Comparison of ENCODE assay signal across 9 cellular contexts in genomic region chr20:10848810-10849370, GRCh38.
A peak's percentile ranks its signal among the peaks of the same experiment; 100 is the strongest.
DNase-seq lines count a peak whose midpoint lies in the region; ATAC-seq lines count a peak whose summit lies in the region.
"Had no signal": no experiment of that assay in that cellular context is flagged by ENCODE, and none has a peak within 500 bp of the region (broad histone marks: within the 10 kb centered on the region; RNA-seq: fewer than 3 reads in every experiment).

No MANE protein-coding gene starts in this region.

- no peak overlapping the region for H3K4me3 ChIP-seq in ACC112 (ENCODE audit: low read depth, low read length)

- peak overlapping the region; percentile 80 for H2AFZ ChIP-seq in ACC112 (ENCODE audit: low read length, unreplicated experiment)

- no peaks in the 10 kb centered on the region for H3K79me2 ChIP-seq in ACC112 (ENCODE audit: control insufficient read depth, insufficient read depth, low read length, unreplicated experiment)

- peak overlapping the region; percentile 43 for H3K27ac ChIP-seq in ACC112 (ENCODE audit: low read depth, low read length)

- intact Hi-C loops in left colon (cut with DNase I, micrococcal nuclease), result no loop called here

- ATAC-seq in HG03175 (IDR thresholded peaks at IDR 0.05; ENCODE audit: unreplicated experiment) (peak; percentile 47), left colon (peak; percentile 95), GM21717 (IDR thresholded peaks at IDR 0.05; ENCODE audit: unreplicated experiment) (no peak)

- H3K27me3 ChIP-seq in ACC112 (ENCODE audit: insufficient read depth, low read length), result no peaks in the 10 kb centered on the region

- H3K4me1 ChIP-seq in ACC112 (ENCODE audit: control insufficient read depth, insufficient read depth, low read length, unreplicated experiment), result peaks cover 11% of the 10 kb centered on the region

- H3K36me3 ChIP-seq in ACC112 (ENCODE audit: insufficient read depth, low read length), result no peaks in the 10 kb centered on the region

- DNase-seq in astrocyte of the hippocampus (ENCODE audit: low read depth, low spot score), result peak; percentile 88
- DNase-seq in left colon, result peak; percentile 49 to 62
- no peak for DNase-seq in cerebellum (ENCODE audit: low spot score)
- DNase-seq in NCI-H1092 (lab: John Stamatoyannopoulos, UW), result no peak
- no peak for DNase-seq in D341Med (ENCODE audit: low spot score)
- DNase-seq: activated CD4-positive, alpha-beta T cell treated with anti-CD3 and anti-CD28 coated beads, Interleukin-2, amount 10 ng/mL, durations not matched to agents 24 days and 14 days had no signal

Comparison
In these comparisons a context has a peak if more than half of its experiments do, and no peak if none do; other contexts are left out.
1. DNase-seq: peak in astrocyte of the hippocampus (single experiment) and left colon (2 of 2); none in cerebellum (single experiment), NCI-H1092 (single experiment) and D341Med (single experiment).